In genomic region chr3:60101628-60102027, GRCh38 we compare ENCODE assay signal across 19 cellular contexts.
DNase-seq lines count a peak whose midpoint lies in the region; ATAC-seq and TF ChIP-seq lines count a peak whose summit lies in the region.
"Had no signal": no experiment of that assay in that cellular context is flagged by ENCODE, and none has a peak within 500 bp of the region (broad histone marks: within the 10 kb centered on the region; RNA-seq: fewer than 3 reads in every experiment).

No MANE protein-coding gene starts in this region.

- H3K79me2 ChIP-seq in fibroblast of lung (ENCODE audit: control insufficient read depth, insufficient read depth, low read length), result no peaks in the 10 kb centered on the region

- TF ChIP-seq CTCF in fibroblast of lung (conservative IDR thresholded peaks at IDR 0.05 in 1 of 2, IDR thresholded peaks at IDR 0.05 in 1 of 2; ENCODE audit: low read depth in 1 of 2, low read length in 2 of 2) (no peak), mucosa of descending colon (IDR thresholded peaks at IDR 0.05) (no peak)

- no peak overlapping the region for H2AFZ ChIP-seq in fibroblast of lung (ENCODE audit: low read length)

- H3K36me3 ChIP-seq in fibroblast of lung (ENCODE audit: control insufficient read depth, insufficient read depth, low read length) (no peaks in the 10 kb centered on the region), mucosa of descending colon (ENCODE audit: low read depth) (no peaks in the 10 kb centered on the region)
- H3K36me3 ChIP-seq: Peyer's patch had no signal

- H3K9me3 Mint-ChIP-seq in activated naive CD8-positive, alpha-beta T cell treated with anti-CD3 and anti-CD28 coated beads for 36 hours, result no peaks in the 10 kb centered on the region

- H3K4me1 ChIP-seq in fibroblast of lung (ENCODE audit: control insufficient read depth, extremely low read depth, insufficient read depth, low read length) (no peaks in the 10 kb centered on the region), mucosa of descending colon (ENCODE audit: low read depth) (peaks cover 17% of the 10 kb centered on the region)
- H3K4me1 ChIP-seq: Peyer's patch had no signal

- no peaks in the 10 kb centered on the region for H3K27me3 ChIP-seq in fibroblast of lung (ENCODE audit: control insufficient read depth, insufficient read depth, low read length)
- H3K27me3 ChIP-seq: Peyer's patch had no signal

- no peak overlapping the region for H3K27ac ChIP-seq in fibroblast of lung (ENCODE audit: insufficient read depth, low read length)

- intact Hi-C loops in mucosa of descending colon (cut with DNase I, micrococcal nuclease), result no loop called here

- H3K4me1 Mint-ChIP-seq in activated naive CD8-positive, alpha-beta T cell treated with anti-CD3 and anti-CD28 coated beads for 36 hours, result peaks cover 18% of the 10 kb centered on the region

- no peaks in the 10 kb centered on the region for H3K27me3 Mint-ChIP-seq in activated naive CD8-positive, alpha-beta T cell treated with anti-CD3 and anti-CD28 coated beads for 36 hours
- H3K27me3 Mint-ChIP-seq: CD4-positive, CD25-positive, alpha-beta regulatory T cell had no signal

- no peak overlapping the region for H3K9ac ChIP-seq in fibroblast of lung (ENCODE audit: insufficient read depth, low read length)

- no peak overlapping the region for H3K4me2 ChIP-seq in fibroblast of lung (ENCODE audit: extremely low read depth, insufficient read depth, low read length)

- DNase-seq in A172 (ENCODE audit: low spot score) (peak; percentile 3), MV-4-11 (lab: John Stamatoyannopoulos, UW) (peak; percentile 55), fibroblast of lung (ENCODE audit: low read depth in 2 of 2) (peak; percentile 7 to 44), mucosa of descending colon (peak in 1 of 3 donors; percentile 25), AG20443 (ENCODE audit: low spot score) (no peak), SK-N-DZ (ENCODE audit: low spot score) (no peak), SHP77 (lab: John Stamatoyannopoulos, UW) (no peak)
- DNase-seq in activated naive CD8-positive, alpha-beta T cell treated with anti-CD3 and anti-CD28 coated beads for 36 hours, result no peak
- DNase-seq: ACHN; Calu3; CD4-positive, CD25-positive, alpha-beta regulatory T cell; DMS53; KBM-7; NCI-H1092; NCI-H146; NCI-H2081 treated with DMSO at 0.1 percent for 48 hours; NCI-H524; SHP77 treated with DMSO at 0.1 percent for 48 hours had no signal

- H3K9me3 ChIP-seq in fibroblast of lung (ENCODE audit: control insufficient read depth, insufficient read depth, low read depth, low read length) (no peaks in the 10 kb centered on the region), mucosa of descending colon (no peaks in the 10 kb centered on the region)
- H3K9me3 ChIP-seq: Peyer's patch had no signal

- H3K4me3 ChIP-seq in fibroblast of lung (replicated peaks in 1 of 4; ENCODE audit: control extremely low read depth in 1 of 4, insufficient read depth in 1 of 4, low read depth in 3 of 4, low read length in 4 of 4), result no peak overlapping the region
- H3K4me3 ChIP-seq in mucosa of descending colon, result no peak overlapping the region
- H3K4me3 ChIP-seq: Peyer's patch had no signal

- no peak overlapping the region for H3K27ac Mint-ChIP-seq in activated naive CD8-positive, alpha-beta T cell treated with anti-CD3 and anti-CD28 coated beads for 36 hours

- no peaks in the 10 kb centered on the region for H4K20me1 ChIP-seq in fibroblast of lung (ENCODE audit: control insufficient read depth, extremely low read depth, insufficient read depth, low read length)

- ATAC-seq in mucosa of descending colon, result peak; percentile 72

- no peaks in the 10 kb centered on the region for H3K36me3 Mint-ChIP-seq in activated naive CD8-positive, alpha-beta T cell treated with anti-CD3 and anti-CD28 coated beads for 36 hours
- H3K36me3 Mint-ChIP-seq: CD4-positive, CD25-positive, alpha-beta regulatory T cell had no signal

- no peak overlapping the region for H3K4me3 Mint-ChIP-seq in activated naive CD8-positive, alpha-beta T cell treated with anti-CD3 and anti-CD28 coated beads for 36 hours
- H3K4me3 Mint-ChIP-seq: CD4-positive, CD25-positive, alpha-beta regulatory T cell had no signal

Comparison
In these comparisons a context has a peak if more than half of its experiments do, and no peak if none do; other contexts are left out.
1. DNase-seq: peak in A172 (single experiment), MV-4-11 (single experiment) and fibroblast of lung (2 of 2); none in AG20443 (single experiment), SK-N-DZ (single experiment), activated naive CD8-positive, alpha-beta T cell treated with anti-CD3 and anti-CD28 coated beads for 36 hours (single experiment) and SHP77 (0 of 2).